8 cellular contexts compared by ENCODE assay signal in the genomic region with DNA sequence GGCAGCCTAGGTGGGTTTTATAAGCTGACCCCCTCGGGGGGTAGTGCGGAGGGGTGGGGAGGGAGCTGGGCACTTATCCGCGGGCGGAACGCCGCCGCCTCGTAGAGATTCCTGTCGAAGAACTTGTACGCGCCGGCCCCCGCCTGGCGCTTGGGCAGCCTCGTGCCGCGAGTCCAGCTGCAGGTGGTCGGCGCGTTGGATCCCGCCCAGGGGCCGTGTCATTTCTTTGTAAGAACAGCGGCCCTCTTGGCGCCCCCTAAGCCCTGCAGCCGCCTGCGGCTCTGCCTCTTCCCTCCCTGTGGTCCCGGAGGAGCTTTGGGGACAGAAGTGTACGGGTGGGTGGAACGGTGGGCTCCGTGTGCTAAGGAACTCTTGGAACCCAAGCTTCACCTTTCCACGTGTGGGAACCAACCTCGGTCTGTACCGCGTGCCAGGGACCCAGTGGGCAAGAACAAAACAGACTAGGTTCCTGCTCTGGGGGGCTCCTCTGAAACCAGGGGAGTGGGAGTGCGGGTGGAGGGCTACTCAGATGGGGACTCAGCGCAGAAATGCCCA. TPM values are rescaled to one million over a fixed set of nuclear protein-coding genes. Genes with fewer than 3 reads are reported as not detected.
DNase-seq lines count a peak whose midpoint lies in the region; ATAC-seq and TF ChIP-seq lines count a peak whose summit lies in the region.

No MANE protein-coding gene starts in this region.

- H3K4me3 Mint-ChIP-seq in activated B cell treated with CpG ODN at 0.5 μM for 24 hours: peak overlapping the region; percentile 41

- no peak overlapping the region for H3K27ac Mint-ChIP-seq in activated B cell treated with CpG ODN at 0.5 μM for 24 hours

- CTCF ChIA-PET in activated B cell treated with CpG ODN at 0.5 μM for 24 hours (lab: Charles Lee): interaction anchor here (0.5 kb wide), 1 partner anchor 444 kb away, joined by 3 read pairs; no protein-coding TSS in a partner anchor

- peaks cover 39% of the 10 kb centered on the region for H3K79me2 ChIP-seq in GM23248 (ENCODE audit: insufficient read depth)

- 9% methylated on average over 35 to 37 of the region's 37 CpGs for WGBS in GM23248 (ENCODE audit: low coverage in 1 of 2, low lambda C conversion rate in 2 of 2, missing lambda C conversion rate in 2 of 2), 2 experiments
- 7% methylated on average over 30 to 37 of the region's 37 CpGs for WGBS in heart left ventricle, 4 donors

- intact Hi-C loops in activated B cell treated with CpG ODN at 0.5 μM for 24 hours (cut with micrococcal nuclease): no loop called here
- intact Hi-C loops in heart left ventricle (cut with DNase I): loop anchor here in 7 of 10 donors (1.0 to 10.0 kb wide), 8 partner anchors 62 to 286 kb away; no protein-coding TSS in a partner anchor

- H3K36me3 ChIP-seq in GM23248 (ENCODE audit: low read depth): no peaks in the 10 kb centered on the region
- no peaks in the 10 kb centered on the region for H3K36me3 ChIP-seq in heart left ventricle
- no peaks in the 10 kb centered on the region for H3K36me3 ChIP-seq in rectal smooth muscle tissue (ENCODE audit: control insufficient read depth, insufficient read depth, low read length)

- no peak for TF ChIP-seq POLR2A in heart left ventricle (IDR thresholded peaks at IDR 0.05)

- no peaks in the 10 kb centered on the region for H3K27me3 ChIP-seq in GM23248 (replicated peaks; ENCODE audit: insufficient read depth)
- peaks cover 0 to 32% (median 4%) of the 10 kb centered on the region in 9 donors for H3K27me3 ChIP-seq in heart left ventricle
- no peaks in the 10 kb centered on the region for H3K27me3 ChIP-seq in rectal smooth muscle tissue (ENCODE audit: control insufficient read depth, insufficient read depth, low read length)

- DNase-seq in GM23248: peak; percentile 62
- no peak for DNase-seq in activated B cell treated with CpG ODN at 0.5 μM for 24 hours
- peak in 3 of 5 donors; percentile 37 to 61 (median 47) for DNase-seq in heart left ventricle
- no peak for DNase-seq in SKM-1 treated with dmso at 0.1 percent for 144 hours (lab: John Stamatoyannopoulos, UW; ENCODE audit: unreplicated experiment)
- no peak for DNase-seq in stimulated activated CD4-positive, alpha-beta T cell treated with anti-CD3 and anti-CD28 coated beads, Interleukin-4, amount 100 ng/mL, for 1 hour

- TF ChIP-seq CTCF in activated B cell treated with CpG ODN at 0.5 μM for 24 hours (IDR thresholded peaks at IDR 0.05): no peak
- no peak for TF ChIP-seq CTCF in heart left ventricle (IDR thresholded peaks at IDR 0.05)

- no peaks in the 10 kb centered on the region for H3K36me3 Mint-ChIP-seq in activated B cell treated with CpG ODN at 0.5 μM for 24 hours (ENCODE audit: low read depth)

- no peaks in the 10 kb centered on the region for H3F3A ChIP-seq in GM23248 (ENCODE audit: insufficient read depth)

- peak overlapping the region; percentile 72; the same call in 1 of the 2 replicates for H2AFZ ChIP-seq in GM23248

- no peak overlapping the region for H3K27ac ChIP-seq in GM23248
- H3K27ac ChIP-seq in heart left ventricle: peak overlapping the region in 11 of 12 donors; percentile 72 to 97 (median 91)
- H3K27ac ChIP-seq in rectal smooth muscle tissue (ENCODE audit: low read depth, low read length): peak overlapping the region; percentile 84

- POLR2A ChIA-PET in activated B cell treated with CpG ODN at 0.5 μM for 24 hours (lab: Charles Lee): interaction anchor here (0.7 to 0.9 kb wide), 2 partner anchors 13 to 285 kb away, joined by 3 read pairs; no protein-coding TSS in a partner anchor

- H4K20me1 ChIP-seq in GM23248 (ENCODE audit: insufficient read depth): no peaks in the 10 kb centered on the region

- no peaks in the 10 kb centered on the region for H3K9me3 ChIP-seq in GM23248 (ENCODE audit: low read depth)
- no peaks in the 10 kb centered on the region for H3K9me3 ChIP-seq in heart left ventricle

- H3K9ac ChIP-seq in GM23248 (peak overlapping the region; percentile 88), rectal smooth muscle tissue (ENCODE audit: low read length) (peak overlapping the region; percentile 30)

- ATAC-seq in activated B cell treated with CpG ODN at 0.5 μM for 24 hours (ENCODE audit: low read depth) (no peak), heart left ventricle (no peak), HG03571 (IDR thresholded peaks at IDR 0.05; ENCODE audit: unreplicated experiment) (no peak), GM21423 (IDR thresholded peaks at IDR 0.05; ENCODE audit: unreplicated experiment) (no peak)

- H3K9me3 Mint-ChIP-seq in activated B cell treated with CpG ODN at 0.5 μM for 24 hours: no peaks in the 10 kb centered on the region

- H3K4me3 ChIP-seq in GM23248: peak overlapping the region; percentile 84
- peak overlapping the region; percentile 50 to 87 (median 68) for H3K4me3 ChIP-seq in heart left ventricle
- H3K4me3 ChIP-seq in rectal smooth muscle tissue (ENCODE audit: low read length): peak overlapping the region; percentile 68

- peaks cover 11% of the 10 kb centered on the region for H3K27me3 Mint-ChIP-seq in activated B cell treated with CpG ODN at 0.5 μM for 24 hours

- H3K4me2 ChIP-seq in GM23248 (ENCODE audit: unreplicated experiment): peak overlapping the region; percentile 87

- H3K9me2 ChIP-seq in GM23248 (ENCODE audit: insufficient read depth): no peaks in the 10 kb centered on the region

- in situ Hi-C loops in GM23248 (cut with MboI): loop anchor here (5.0 kb wide), 1 partner anchor 204 kb away; no protein-coding TSS in a partner anchor

- H3K4me1 ChIP-seq in GM23248 (ENCODE audit: insufficient read depth) (peaks cover 10% of the 10 kb centered on the region), heart left ventricle (peaks cover 0 to 53% (median 25%) of the 10 kb centered on the region in 12 donors), rectal smooth muscle tissue (ENCODE audit: control insufficient read depth, insufficient read depth, low read length) (peaks cover 18% of the 10 kb centered on the region)

- H3K4me1 Mint-ChIP-seq in activated B cell treated with CpG ODN at 0.5 μM for 24 hours: peaks cover 11% of the 10 kb centered on the region

RNA-seq across cellular contexts. Expression of a gene that starts 1.2 kb away (rescaled TPM):
- 88.2 and 101 TPM in 2 replicates for total RNA-seq in GM23248 (2014; rRNA removed; shearing (Covaris generic))
- polyA plus RNA-seq in GM23248 (2016; fragmentation: Nextera tagmentation; extraction: Ambion mirVana): 66.4 and 71.6 TPM in 2 replicates
- total RNA-seq in activated B cell treated with CpG ODN at 0.5 μM for 24 hours: 1.1 and 1.9 TPM in 2 replicates
- total RNA-seq in heart left ventricle: 100 to 1,000 TPM; 131 to 316 (median 193) TPM
- 100 to 1,000 TPM; 134 to 209 TPM for polyA plus RNA-seq in heart left ventricle

Comparison
In these comparisons a context has a peak if more than half of its experiments do, and no peak if none do; other contexts are left out.
1. DNase-seq: peak in GM23248 (single experiment) and heart left ventricle (3 of 5); none in activated B cell treated with CpG ODN at 0.5 μM for 24 hours (single experiment), SKM-1 treated with dmso at 0.1 percent for 144 hours (single experiment) and stimulated activated CD4-positive, alpha-beta T cell treated with anti-CD3 and anti-CD28 coated beads, Interleukin-4, amount 100 ng/mL, for 1 hour (single experiment).
2. RNA of a gene that starts 1.2 kb away (total RNA-seq): 131 to 316 TPM in heart left ventricle and 88.2 to 101 TPM in GM23248; 1.1 to 1.9 TPM in activated B cell treated with CpG ODN at 0.5 μM for 24 hours; every median in the first group is over 10 times any median in the second.
3. Peak in every context shown above with its lines, with median percentiles within 50 percentile points of each other: H3K4me3 ChIP-seq.